In the genomic region with DNA sequence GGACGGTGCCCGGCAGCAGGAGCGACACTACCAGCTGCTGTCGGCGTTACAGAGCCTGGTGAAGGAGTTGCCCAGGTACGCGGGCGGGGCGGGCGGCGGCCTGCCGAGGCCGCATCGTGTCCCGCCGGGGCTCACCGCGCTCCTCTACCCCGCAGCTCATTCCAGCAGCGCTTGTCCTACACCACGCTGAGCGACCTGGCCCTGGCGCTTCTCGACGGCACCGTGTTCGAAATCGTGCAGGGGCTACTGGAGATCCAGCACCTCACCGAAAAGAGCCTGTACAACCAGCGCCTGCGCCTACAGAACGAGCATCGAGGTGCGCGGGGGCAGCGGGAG, we compare ENCODE assay signal across 8 cellular contexts. TPM values are rescaled to one million over a fixed set of nuclear protein-coding genes. Genes with fewer than 3 reads are reported as not detected.
DNase-seq lines count a peak whose midpoint lies in the region; ATAC-seq and TF ChIP-seq lines count a peak whose summit lies in the region.
"Not testable (repeated sequence)": the region's sequence is repeated elsewhere in the genome, so short reads cannot be mapped to it uniquely, and the experiment has no call there.

No MANE protein-coding gene starts in this region.

- not testable (repeated sequence) for H3K4me1 Mint-ChIP-seq in activated B cell treated with CpG ODN at 0.5 μM for 24 hours; effector memory CD8-positive, alpha-beta T cell (ENCODE audit: low read depth in 2 of 2)

- H3K9me3 Mint-ChIP-seq in activated B cell treated with CpG ODN at 0.5 μM for 24 hours; effector memory CD8-positive, alpha-beta T cell: not testable (repeated sequence)

- not testable (repeated sequence) for H3K27me3 ChIP-seq in DND-41 (ENCODE audit: insufficient read depth, low read length, poor library complexity)

- not testable (repeated sequence) for H3K4me2 ChIP-seq in DND-41 (ENCODE audit: insufficient read depth, low read length)

- not testable (repeated sequence) for H3K36me3 ChIP-seq in DND-41 (ENCODE audit: insufficient read depth, low read length)

- H3K79me2 ChIP-seq in DND-41 (ENCODE audit: insufficient read depth, low read length): not testable (repeated sequence)

- H3K36me3 Mint-ChIP-seq in activated B cell treated with CpG ODN at 0.5 μM for 24 hours (ENCODE audit: low read depth); effector memory CD8-positive, alpha-beta T cell (ENCODE audit: insufficient read depth): not testable (repeated sequence)

- intact Hi-C loops in activated B cell treated with CpG ODN at 0.5 μM for 24 hours (cut with micrococcal nuclease): not testable (repeated sequence)

- not testable (repeated sequence) for H2AFZ ChIP-seq in DND-41 (ENCODE audit: low read depth, low read length)

- ATAC-seq in DND-41 (ENCODE audit: insufficient read depth, low read depth): peak; percentile 58; the same call in 2 of the 3 replicates
- peak; percentile 16 for ATAC-seq in GM21390 (IDR thresholded peaks at IDR 0.05; ENCODE audit: unreplicated experiment)
- ATAC-seq in HG02852 (IDR thresholded peaks at IDR 0.05; ENCODE audit: unreplicated experiment): peak; percentile 22
- peak; percentile 15 for ATAC-seq in HG03439 (IDR thresholded peaks at IDR 0.05; ENCODE audit: unreplicated experiment)
- ATAC-seq in activated B cell treated with CpG ODN at 0.5 μM for 24 hours (ENCODE audit: low read depth): peak; percentile 27
- peak; percentile 6 for ATAC-seq in effector memory CD8-positive, alpha-beta T cell (replicated peaks)
- ATAC-seq in left lobe of liver: peak; percentile 51
- ATAC-seq in stimulated activated naive CD8-positive, alpha-beta T cell treated with anti-CD3 and anti-CD28 coated beads, Interleukin-15, Interleukin-2, amounts not matched to agents 100 U/mL and 50 U/mL, for 24 hours: peak; percentile 28

- not testable (repeated sequence) for TF ChIP-seq CTCF in DND-41 (IDR thresholded peaks at IDR 0.05; ENCODE audit: borderline replicate concordance, extremely low read depth, low read length, poor library complexity, severe bottlenecking); activated B cell treated with CpG ODN at 0.5 μM for 24 hours (IDR thresholded peaks at IDR 0.05)

- not testable (repeated sequence) for H3K9ac ChIP-seq in DND-41 (ENCODE audit: low read depth, low read length)

- not testable (repeated sequence) for H3K27ac Mint-ChIP-seq in activated B cell treated with CpG ODN at 0.5 μM for 24 hours; effector memory CD8-positive, alpha-beta T cell

- H3K4me1 ChIP-seq in DND-41 (ENCODE audit: insufficient read depth, low read length): not testable (repeated sequence)

- not testable (repeated sequence) for H3K4me3 ChIP-seq in DND-41 (ENCODE audit: low read depth in 1 of 2, low read length in 2 of 2)

- not testable (repeated sequence) for H3K9me3 ChIP-seq in DND-41 (ENCODE audit: insufficient read depth, low read length, severe bottlenecking)

- not testable (repeated sequence) for H3K27ac ChIP-seq in DND-41 (ENCODE audit: low read length)

- not testable (repeated sequence) for H3K27me3 Mint-ChIP-seq in activated B cell treated with CpG ODN at 0.5 μM for 24 hours; effector memory CD8-positive, alpha-beta T cell

- CTCF ChIA-PET in activated B cell treated with CpG ODN at 0.5 μM for 24 hours (lab: Charles Lee): interaction anchor here (0.8 to 1.3 kb wide), 2 partner anchors 238 to 840 kb away, joined by 3 read pairs; a partner anchor contains a TSS

- POLR2A ChIA-PET in activated B cell treated with CpG ODN at 0.5 μM for 24 hours (lab: Charles Lee): not testable (repeated sequence)

- DNase-seq in DND-41; activated B cell treated with CpG ODN at 0.5 μM for 24 hours; effector memory CD8-positive, alpha-beta T cell; left lobe of liver (ENCODE audit: low spot score); stimulated activated naive CD8-positive, alpha-beta T cell treated with anti-CD3 and anti-CD28 coated beads, Interleukin-15, Interleukin-2, amounts not matched to agents 100 U/mL and 50 U/mL, for 24 hours: not testable (repeated sequence)

- not testable (repeated sequence) for H4K20me1 ChIP-seq in DND-41 (ENCODE audit: insufficient read depth, low read length)

- H3K4me3 Mint-ChIP-seq in activated B cell treated with CpG ODN at 0.5 μM for 24 hours; effector memory CD8-positive, alpha-beta T cell: not testable (repeated sequence)

RNA-seq across cellular contexts. Expression of a gene that starts 0.3 kb away (rescaled TPM):
- total RNA-seq in activated B cell treated with CpG ODN at 0.5 μM for 24 hours: 0.20 and 0.35 TPM in 2 replicates
- 4.2 TPM for total RNA-seq in left lobe of liver

RNA-seq across cellular contexts. Expression of a gene that starts 29.7 kb away (rescaled TPM):
- not detected in 2 replicates for total RNA-seq in activated B cell treated with CpG ODN at 0.5 μM for 24 hours
- 35.6 TPM for total RNA-seq in left lobe of liver

Comparison
In these comparisons a context has a peak if more than half of its experiments do, and no peak if none do; other contexts are left out.
1. ATAC-seq: peak in every context shown above with its lines; median percentile 58 in DND-41; 51 in left lobe of liver; 28 in stimulated activated naive CD8-positive, alpha-beta T cell treated with anti-CD3 and anti-CD28 coated beads, Interleukin-15, Interleukin-2, amounts not matched to agents 100 U/mL and 50 U/mL, for 24 hours; 27 in activated B cell treated with CpG ODN at 0.5 μM for 24 hours; 22 in HG02852; 16 in GM21390; 15 in HG03439; 6 in effector memory CD8-positive, alpha-beta T cell.
2. RNA of a gene that starts 29.7 kb away (total RNA-seq): 35.6 TPM in left lobe of liver (single experiment); not detected in activated B cell treated with CpG ODN at 0.5 μM for 24 hours; every median in the first group is over 10 times any median in the second.